ENCODE assay signal across 1 cellular context in genomic region chr11:118009821-118010737, GRCh38.
TF ChIP-seq lines count a peak whose summit lies in the region.

No MANE protein-coding gene starts in this region.

TF ChIP-seq in liver, 16 proteins besides CTCF, POLR2A, EP300 and RAD21 (continued from another document):
- TF ChIP-seq ZBTB33 (IDR thresholded peaks at IDR 0.05) (no peak), JUND (IDR thresholded peaks at IDR 0.05) (no peak)
